Comparison of ENCODE assay signal across 25 cellular contexts in genomic region chr3:110858549-110858948, GRCh38.
"Had no signal": no experiment of that assay in that cellular context is flagged by ENCODE, and none has a peak within 500 bp of the region (broad histone marks: within the 10 kb centered on the region; RNA-seq: fewer than 3 reads in every experiment).

No MANE protein-coding gene starts in this region.

- H3K4me1 ChIP-seq: esophagus squamous epithelium, parathyroid adenoma, prostate gland, sigmoid colon, testis, tibial artery had no signal

- H3K27me3 ChIP-seq: esophagus squamous epithelium, neutrophil, sigmoid colon, testis, tibial artery had no signal

- H3K9me3 Mint-ChIP-seq: effector memory CD8-positive, alpha-beta T cell; memory B cell; stimulated activated effector memory CD8-positive, alpha-beta T cell treated with anti-CD3 and anti-CD28 coated beads, Interleukin-12 subunit alpha, Interleukin-12 subunit beta, amount 100 ng/mL, for 72 hours had no signal

- H3K9me3 ChIP-seq: esophagus squamous epithelium, neutrophil, prostate gland, sigmoid colon, testis, tibial artery had no signal

- ATAC-seq: effector memory CD8-positive, alpha-beta T cell; left lobe of liver; natural killer cell; right cardiac atrium; stimulated activated effector memory CD8-positive, alpha-beta T cell treated with anti-CD3 and anti-CD28 coated beads, Interleukin-12 subunit alpha, Interleukin-12 subunit beta, amount 100 ng/mL, for 72 hours; stimulated activated naive CD8-positive, alpha-beta T cell treated with anti-CD3 and anti-CD28 coated beads, Interleukin-15, Interleukin-2, amounts not matched to agents 100 U/mL and 50 U/mL, for 24 hours had no signal

- H3K4me1 Mint-ChIP-seq: memory B cell; natural killer cell; neural crest cell; stimulated activated effector memory CD8-positive, alpha-beta T cell treated with anti-CD3 and anti-CD28 coated beads, Interleukin-12 subunit alpha, Interleukin-12 subunit beta, amount 100 ng/mL, for 72 hours had no signal

- H3K27ac ChIP-seq: coronary artery, esophagus squamous epithelium, neutrophil, parathyroid adenoma, prostate gland, sigmoid colon, testis, tibial artery had no signal

- H3K36me3 Mint-ChIP-seq: memory B cell; natural killer cell; stimulated activated effector memory CD8-positive, alpha-beta T cell treated with anti-CD3 and anti-CD28 coated beads, Interleukin-12 subunit alpha, Interleukin-12 subunit beta, amount 100 ng/mL, for 72 hours; type B pancreatic cell had no signal

- DNase-seq: effector memory CD8-positive, alpha-beta T cell; erythroblast; esophagus squamous epithelium; foreskin melanocyte; glutamatergic neuron; hypothalamus; natural killer cell; right cardiac atrium; sigmoid colon; stimulated activated CD4-positive, alpha-beta T cell treated with anti-CD3 and anti-CD28 coated beads, Interleukin-2, amount 100 ng/mL, for 24 hours; stimulated activated CD4-positive, alpha-beta T cell treated with anti-CD3 and anti-CD28 coated beads, Interleukin-4, amount 100 ng/mL, for 24 hours; stimulated activated naive CD8-positive, alpha-beta T cell treated with anti-CD3 and anti-CD28 coated beads, Interleukin-15, Interleukin-2, amounts not matched to agents 100 U/mL and 50 U/mL, for 24 hours; substantia nigra; testis; tibial artery had no signal

- H3K36me3 ChIP-seq: esophagus squamous epithelium, neutrophil, prostate gland, sigmoid colon, tibial artery had no signal

- H3K4me3 Mint-ChIP-seq: effector memory CD8-positive, alpha-beta T cell; memory B cell; natural killer cell; neural crest cell; stimulated activated effector memory CD8-positive, alpha-beta T cell treated with anti-CD3 and anti-CD28 coated beads, Interleukin-12 subunit alpha, Interleukin-12 subunit beta, amount 100 ng/mL, for 72 hours; type B pancreatic cell had no signal

- H3K27ac Mint-ChIP-seq: effector memory CD8-positive, alpha-beta T cell; memory B cell; natural killer cell; stimulated activated effector memory CD8-positive, alpha-beta T cell treated with anti-CD3 and anti-CD28 coated beads, Interleukin-12 subunit alpha, Interleukin-12 subunit beta, amount 100 ng/mL, for 72 hours; type B pancreatic cell had no signal

- H3K27me3 Mint-ChIP-seq: effector memory CD8-positive, alpha-beta T cell; memory B cell; type B pancreatic cell had no signal

- H3K4me3 ChIP-seq: coronary artery, esophagus squamous epithelium, lung, prostate gland, sigmoid colon, testis, tibial artery had no signal
